11 cellular contexts compared by ENCODE assay signal in genomic region chr20:63568986-63569949, GRCh38. TPM values are rescaled to one million over a fixed set of nuclear protein-coding genes. Genes with fewer than 3 reads are reported as not detected.
DNase-seq lines count a peak whose midpoint lies in the region; ATAC-seq, FAIRE-seq and TF ChIP-seq lines count a peak whose summit lies in the region.
"Had no signal": no experiment of that assay in that cellular context is flagged by ENCODE, and none has a peak within 500 bp of the region (broad histone marks: within the 10 kb centered on the region; RNA-seq: fewer than 3 reads in every experiment).

No MANE protein-coding gene starts in this region.

- peak overlapping the region; percentile 89 for H3K4me3 Mint-ChIP-seq in T-helper 17 cell

- H3K36me3 Mint-ChIP-seq in T-helper 17 cell (ENCODE audit: low read depth), result no peaks in the 10 kb centered on the region

- peaks cover 15% of the 10 kb centered on the region for H3K4me1 Mint-ChIP-seq in T-helper 17 cell

- H3K27ac Mint-ChIP-seq in T-helper 17 cell, result no peak overlapping the region
- H3K27ac Mint-ChIP-seq: stimulated activated naive CD8-positive, alpha-beta T cell treated with anti-CD3 and anti-CD28 coated beads, Interleukin-15, Interleukin-2, amounts not matched to agents 100 ng/mL and 50 ng/mL, for 24 hours had no signal

- H3K4me1 ChIP-seq in BLaER1 treated with 17β-estradiol and CSF1 and Interleukin-3, amounts not matched to agents 10 nM and 100 nM, result peaks cover 43 to 56% (median 51%) of the 10 kb centered on the region in 10 experiments

- H3K9ac ChIP-seq in BLaER1 treated with 17β-estradiol and CSF1 and Interleukin-3, amounts not matched to agents 10 nM and 100 nM, result peak overlapping the region in 5 of 11 experiments; percentile 2 to 29 (median 24); a peak in 5 of 22 replicates

- ATAC-seq in GM21529 (IDR thresholded peaks at IDR 0.05; ENCODE audit: unreplicated experiment) (peak; percentile 3), T-helper 17 cell (no peak), GM21723 (IDR thresholded peaks at IDR 0.05; ENCODE audit: unreplicated experiment) (no peak), GM18511 (IDR thresholded peaks at IDR 0.05; ENCODE audit: unreplicated experiment) (no peak)

- H3K27me3 ChIP-seq in BLaER1 treated with 17β-estradiol and CSF1 and Interleukin-3, amounts not matched to agents 10 nM and 100 nM, result peaks cover 87 to 93% (median 91%) of the 10 kb centered on the region in 11 experiments
- H3K27me3 ChIP-seq: MG63 had no signal

- no peak for TF ChIP-seq POLR2A in GM12891 (IDR thresholded peaks at IDR 0.05; ENCODE audit: low read depth, low read length)

- H3K4me3 ChIP-seq in BLaER1 treated with 17β-estradiol and CSF1 and Interleukin-3, amounts not matched to agents 10 nM and 100 nM, result peak overlapping the region in 5 of 10 experiments; percentile 38 to 55 (median 44); a peak in 3 of 20 replicates
- H3K4me3 ChIP-seq: MG63 had no signal

- H3K9me3 ChIP-seq in BLaER1 treated with 17β-estradiol and CSF1 and Interleukin-3, amounts not matched to agents 10 nM and 100 nM (replicated peaks in 1 of 11), result no peaks in the 10 kb centered on the region
- no peaks in the 10 kb centered on the region for H3K9me3 ChIP-seq in T-helper 17 cell (ENCODE audit: control insufficient read depth, low read length, poor library complexity, severe bottlenecking)
- H3K9me3 ChIP-seq: MG63 had no signal

- peak overlapping the region; percentile 92 to 100 (median 97) for H3K4me2 ChIP-seq in BLaER1 treated with 17β-estradiol and CSF1 and Interleukin-3, amounts not matched to agents 10 nM and 100 nM

- H3K27ac ChIP-seq in BLaER1 treated with 17β-estradiol and CSF1 and Interleukin-3, amounts not matched to agents 10 nM and 100 nM, result peak overlapping the region in 3 of 11 experiments; percentile 10 to 51 (median 41); a peak in 4 of 22 replicates

- H4K20me1 ChIP-seq in BLaER1 treated with 17β-estradiol and CSF1 and Interleukin-3, amounts not matched to agents 10 nM and 100 nM, result peaks cover 86 to 94% (median 92%) of the 10 kb centered on the region in 11 experiments

- FAIRE-seq in GM12891 (lab: Jason Lieb, UNC), result no peak
- FAIRE-seq: kidney had no signal

- no peak for DNase-seq in T-helper 17 cell
- DNase-seq in GM12891 (ENCODE audit: insufficient read length, low spot score), result no peak
- DNase-seq: cerebellar nuclear complex, MG63, occipital lobe had no signal

- no peaks in the 10 kb centered on the region for H3K27me3 Mint-ChIP-seq in T-helper 17 cell
- H3K27me3 Mint-ChIP-seq: stimulated activated naive CD8-positive, alpha-beta T cell treated with anti-CD3 and anti-CD28 coated beads, Interleukin-15, Interleukin-2, amounts not matched to agents 100 ng/mL and 50 ng/mL, for 24 hours had no signal

- peaks cover 0 to 16% (median 0%) of the 10 kb centered on the region in 11 experiments; a peak in 3 of 22 replicates for H3K36me3 ChIP-seq in BLaER1 treated with 17β-estradiol and CSF1 and Interleukin-3, amounts not matched to agents 10 nM and 100 nM

TF ChIP-seq in GM12891, 5 proteins besides CTCF, POLR2A, EP300 and RAD21:
- no peak for TF ChIP-seq POLR2AphosphoS5 (IDR thresholded peaks at IDR 0.05; ENCODE audit: low read depth, low read length)
- no peak for TF ChIP-seq TAF1 (IDR thresholded peaks at IDR 0.05; ENCODE audit: low read depth, low read length)
- no peak for TF ChIP-seq PAX5 (IDR thresholded peaks at IDR 0.05; ENCODE audit: insufficient read depth, low read length, severe bottlenecking)
- TF ChIP-seq POU2F2 (IDR thresholded peaks at IDR 0.05; ENCODE audit: low read depth, low read length), result no peak
- TF ChIP-seq SPI1 (IDR thresholded peaks at IDR 0.05; ENCODE audit: low read depth, low read length), result no peak

RNA-seq across cellular contexts. Expression of gene HELZ2, which starts 4.8 kb away (rescaled TPM):
- total RNA-seq in T-helper 17 cell, result 10 to 100 TPM; 48.0 to 54.8 TPM
- 12.6 TPM for polyA plus RNA-seq in GM12891 (2012; ENCODE audit: low read depth, missing spikeins)

RNA-seq across cellular contexts. Expression of gene FNDC11, which starts 15.3 kb away (rescaled TPM):
- under 1 TPM; 0.44 to 0.99 TPM for total RNA-seq in T-helper 17 cell
- polyA plus RNA-seq in GM12891 (2012; ENCODE audit: low read depth, missing spikeins), result 0.72 TPM

RNA-seq across cellular contexts. Expression of gene SRMS, which starts 21.7 kb away (rescaled TPM):
- not detected for total RNA-seq in T-helper 17 cell
- not detected for polyA plus RNA-seq in GM12891 (2012; ENCODE audit: low read depth, missing spikeins)
- total RNA-seq: occipital lobe had no signal

RNA-seq across cellular contexts. Expression of gene PTK6, which starts 32.1 kb away (rescaled TPM):
- under 1 TPM; 0.50 to 0.80 TPM for total RNA-seq in T-helper 17 cell
- polyA plus RNA-seq in GM12891 (2012; ENCODE audit: low read depth, missing spikeins), result 0.19 TPM

RNA-seq across cellular contexts. Expression of gene PPDPF, which starts 48.7 kb away (rescaled TPM):
- total RNA-seq in T-helper 17 cell, result 100 to 1,000 TPM; 149 to 271 TPM
- 60.0 TPM for polyA plus RNA-seq in GM12891 (2012; ENCODE audit: low read depth, missing spikeins)
